ENCODE assay signal across 10 cellular contexts in the genomic region with DNA sequence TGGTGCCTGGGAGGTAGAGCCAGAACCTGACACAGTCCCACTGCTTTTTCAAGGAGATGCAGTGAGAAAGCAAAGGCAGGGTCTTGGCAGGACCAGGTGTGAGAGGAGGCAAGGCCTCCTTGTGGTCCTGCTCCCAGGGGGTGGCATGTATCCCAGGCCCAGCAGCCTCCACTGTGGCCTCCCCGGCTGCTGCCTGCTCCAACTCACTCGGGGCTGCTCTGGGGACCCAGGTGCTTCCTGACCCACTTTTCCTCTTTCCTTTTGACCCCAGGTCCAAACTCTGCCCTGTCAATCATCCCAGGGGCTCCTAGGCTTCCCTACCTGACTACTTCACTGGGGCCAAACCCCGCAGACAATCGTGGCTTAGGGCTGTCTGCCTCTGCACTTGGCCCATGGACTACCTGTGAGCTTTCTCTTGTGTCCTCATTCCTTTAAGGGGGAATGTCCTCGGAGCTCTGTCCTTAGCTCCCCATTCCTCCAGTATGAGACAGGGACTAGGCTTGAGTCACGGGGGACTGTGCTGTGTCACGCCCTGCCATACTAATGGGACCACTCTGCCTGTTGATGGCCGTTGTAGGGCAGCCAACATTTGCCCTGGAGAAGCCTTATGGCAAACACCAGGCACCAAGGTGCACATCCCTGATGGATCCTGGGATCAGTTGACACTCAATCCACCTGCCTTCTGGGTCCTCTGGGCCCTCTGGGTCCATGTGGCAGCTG. TPM values are rescaled to one million over a fixed set of nuclear protein-coding genes. Genes with fewer than 3 reads are reported as not detected.
DNase-seq lines count a peak whose midpoint lies in the region; ATAC-seq and TF ChIP-seq lines count a peak whose summit lies in the region.
"Had no signal": no experiment of that assay in that cellular context is flagged by ENCODE, and none has a peak within 500 bp of the region (broad histone marks: within the 10 kb centered on the region; RNA-seq: fewer than 3 reads in every experiment).

No MANE protein-coding gene starts in this region.

- POLR2A ChIA-PET in Caco-2 (lab: Charles Lee) = no interaction called here

- TF ChIP-seq CTCF in GM13977 (IDR thresholded peaks at IDR 0.05; ENCODE audit: extremely low read depth, insufficient read depth, missing control alignments) (no peak), RWPE2 (IDR thresholded peaks at IDR 0.05; ENCODE audit: poor library complexity, severe bottlenecking) (no peak), esophagus squamous epithelium (IDR thresholded peaks at IDR 0.05) (no peak), Caco-2 (IDR thresholded peaks at IDR 0.05; ENCODE audit: insufficient read depth in 1 of 2, low read depth in 1 of 2, low read length in 1 of 2, severe bottlenecking in 1 of 2, unreplicated experiment in 1 of 2) (no peak)

- H3K27ac Mint-ChIP-seq in Caco-2 (ENCODE audit: unreplicated experiment) = no peak overlapping the region

- H3K27ac ChIP-seq in RWPE2 (ENCODE audit: poor library complexity, severe bottlenecking) (peak overlapping the region; percentile 19), esophagus squamous epithelium (peak overlapping the region; percentile 47 to 92 (median 88)), skeletal muscle tissue (ENCODE audit: low read depth, low read length) (peak overlapping the region; percentile 75)

- H3K4me3 ChIP-seq in RWPE2 (ENCODE audit: severe bottlenecking) (no peak overlapping the region), esophagus squamous epithelium (no peak overlapping the region), skeletal muscle tissue (ENCODE audit: low read length in 3 of 3) (no peak overlapping the region), Caco-2 (ENCODE audit: low read depth, low read length) (no peak overlapping the region)

- H3K4me1 ChIP-seq in RWPE2 (ENCODE audit: insufficient read depth, poor library complexity, severe bottlenecking) (peaks cover 16% of the 10 kb centered on the region), esophagus squamous epithelium (peaks cover 11 to 80% (median 63%) of the 10 kb centered on the region in 3 donors), skeletal muscle tissue (ENCODE audit: control insufficient read depth in 3 of 3, insufficient read depth in 3 of 3, low read length in 3 of 3) (peaks cover 17 to 33% (median 32%) of the 10 kb centered on the region in 3 donors), Caco-2 (no peaks in the 10 kb centered on the region; the same call in 1 of the 2 replicates)

- TF ChIP-seq POLR2A in esophagus squamous epithelium (IDR thresholded peaks at IDR 0.05) = no peak

- peaks cover 2% of the 10 kb centered on the region for H3K36me3 Mint-ChIP-seq in Caco-2 (ENCODE audit: insufficient read depth, unreplicated experiment)

- CTCF ChIA-PET in Caco-2 (lab: Charles Lee) = no interaction called here

- ATAC-seq in RWPE2 (ENCODE audit: low read depth) = peak; percentile 17; the same call in 2 of the 3 replicates

- H3K9ac ChIP-seq in skeletal muscle tissue (ENCODE audit: low read depth in 1 of 3, low read length in 3 of 3) = peak overlapping the region in 1 of 3 donors; percentile 16

- no peaks in the 10 kb centered on the region for H3K9me3 Mint-ChIP-seq in Caco-2 (ENCODE audit: unreplicated experiment)

- in situ Hi-C loops in GM13977 (cut with MboI; ENCODE audit: low pct_unique_long_range_greater_than_20kb, low sequenced_read_pairs, unreplicated experiment) = no loop called here

- H3K36me3 ChIP-seq in RWPE2 (ENCODE audit: low read depth) = no peaks in the 10 kb centered on the region
- peaks cover 0 to 14% (median 0%) of the 10 kb centered on the region in 3 donors for H3K36me3 ChIP-seq in esophagus squamous epithelium
- H3K36me3 ChIP-seq in skeletal muscle tissue (ENCODE audit: control insufficient read depth in 3 of 3, insufficient read depth in 3 of 3, low read length in 3 of 3) = no peaks in the 10 kb centered on the region
- no peaks in the 10 kb centered on the region for H3K36me3 ChIP-seq in Caco-2 (ENCODE audit: control insufficient read depth, insufficient read depth, low read length)

- H3K27me3 ChIP-seq in RWPE2 (ENCODE audit: insufficient read depth, poor library complexity, severe bottlenecking) = no peaks in the 10 kb centered on the region
- H3K27me3 ChIP-seq in esophagus squamous epithelium = peaks cover 0 to 28% (median 0%) of the 10 kb centered on the region in 4 donors
- peaks cover 10 to 16% (median 14%) of the 10 kb centered on the region in 3 donors for H3K27me3 ChIP-seq in skeletal muscle tissue (ENCODE audit: control insufficient read depth in 3 of 3, insufficient read depth in 3 of 3, low read length in 3 of 3)
- no peaks in the 10 kb centered on the region; the same call in 1 of the 2 replicates for H3K27me3 ChIP-seq in Caco-2 (replicated peaks; ENCODE audit: control insufficient read depth, insufficient read depth, low read length)

- intact Hi-C loops in esophagus squamous epithelium (cut with DNase I) (no loop called here), Caco-2 (cut with micrococcal nuclease; ENCODE audit: unreplicated experiment) (no loop called here)

- no peaks in the 10 kb centered on the region for H3K4me1 Mint-ChIP-seq in Caco-2 (ENCODE audit: low read depth, unreplicated experiment)

- BruUV-seq in Caco-2 (replicated peaks; lab: Mats Ljungman, UMichigan) = no TSS peak

- DNase-seq in GM13977 (ENCODE audit: low spot score) (peak; percentile 18), RWPE2 (ENCODE audit: low spot score) (no peak), esophagus squamous epithelium (lab: John Stamatoyannopoulos, UW) (no peak), SW480 (ENCODE audit: low spot score) (no peak), Caco-2 (no peak), hypothalamus (lab: John Stamatoyannopoulos, UW) (no peak), NCI-H748 (lab: John Stamatoyannopoulos, UW; ENCODE audit: unreplicated experiment) (no peak)
- DNase-seq: NCI-H226; stimulated activated CD4-positive, alpha-beta T cell treated with anti-CD3 and anti-CD28 coated beads, Interleukin-4, amount 100 ng/mL, for 4 hours had no signal

- H3K4me3 Mint-ChIP-seq in Caco-2 (ENCODE audit: unreplicated experiment) = no peak overlapping the region

- H3K9me3 ChIP-seq in RWPE2 (ENCODE audit: severe bottlenecking) (no peaks in the 10 kb centered on the region), esophagus squamous epithelium (no peaks in the 10 kb centered on the region), skeletal muscle tissue (ENCODE audit: control insufficient read depth in 3 of 3, low read length in 3 of 3) (no peaks in the 10 kb centered on the region), Caco-2 (no peaks in the 10 kb centered on the region)

- WGBS in esophagus squamous epithelium, 2 donors = 53 to 73% methylated on average over 4 to 7 of the region's 8 CpGs

- H3K27me3 Mint-ChIP-seq in Caco-2 (ENCODE audit: insufficient read depth, unreplicated experiment) = no peaks in the 10 kb centered on the region

RNA-seq across cellular contexts. Expression of a gene that starts 1.1 kb away (rescaled TPM):
- 10 to 100 TPM in 2 of 4 donors, 1 to 10 TPM in 2; 4.6 to 83.9 (median 25.2) TPM for total RNA-seq in esophagus squamous epithelium
- total RNA-seq in skeletal muscle tissue = 32.4 TPM
- total RNA-seq in Caco-2 (2022) = 0.54 TPM in 1 of 2 replicates, not detected in the other

RNA-seq across cellular contexts. Expression of a gene that starts 20.3 kb away (rescaled TPM):
- 100 to 1,000 TPM in 1 of 4 donors, 10 to 100 TPM in 3; 71.2 to 164 (median 89.5) TPM for total RNA-seq in esophagus squamous epithelium
- 64.7 TPM for total RNA-seq in skeletal muscle tissue
- total RNA-seq in Caco-2 (2022) = 130 and 140 TPM in 2 replicates

RNA-seq across cellular contexts. Expression of a gene that starts 20.7 kb away (rescaled TPM):
- total RNA-seq in esophagus squamous epithelium = 10 to 100 TPM; 24.1 to 45.9 (median 24.8) TPM
- 12.5 TPM for total RNA-seq in skeletal muscle tissue
- 18.3 and 19.5 TPM in 2 replicates for total RNA-seq in Caco-2 (2022)

RNA-seq across cellular contexts. Expression of a gene that starts 37.6 kb away (rescaled TPM):
- total RNA-seq in esophagus squamous epithelium (1 to 10 TPM in 2 of 4 donors, under 1 TPM in 1, not detected in 1; 0.57 to 1.6 (median 1.3) TPM), skeletal muscle tissue (618 TPM), Caco-2 (2022) (not detected in 2 replicates)

RNA-seq across cellular contexts. Expression of a gene that starts 38.1 kb away (rescaled TPM):
- total RNA-seq in esophagus squamous epithelium = not detected
- total RNA-seq in skeletal muscle tissue = 21.4 TPM
- 16.2 and 22.4 TPM in 2 replicates for total RNA-seq in Caco-2 (2022)

Comparison
In these comparisons a context has a peak if more than half of its experiments do, and no peak if none do; other contexts are left out.
1. H3K27ac ChIP-seq: peak in every context shown above with its lines; median percentile 88 in esophagus squamous epithelium; 75 in skeletal muscle tissue; 19 in RWPE2.